Comparison of ENCODE assay signal across 8 cellular contexts in genomic region chr4:110005461-110006056, GRCh38.
DNase-seq lines count a peak whose midpoint lies in the region; ATAC-seq and TF ChIP-seq lines count a peak whose summit lies in the region.

No MANE protein-coding gene starts in this region.

- TF ChIP-seq CTCF in RWPE1 (conservative IDR thresholded peaks at IDR 0.05; ENCODE audit: low read depth) (peak; percentile 82), epithelial cell of esophagus (IDR thresholded peaks at IDR 0.05; ENCODE audit: insufficient read depth, low read depth, low read length, missing control alignments) (peak; percentile 67)

- no peaks in the 10 kb centered on the region for H3K4me1 ChIP-seq in effector memory CD4-positive, alpha-beta T cell (ENCODE audit: control insufficient read depth, insufficient read depth, low read length, poor library complexity, severe bottlenecking)

- DNase-seq in SIG-M5 treated with dmso at 0.1 percent for 504 hours (lab: John Stamatoyannopoulos, UW; ENCODE audit: unreplicated experiment) (peak; percentile 59), SIG-M5 (lab: John Stamatoyannopoulos, UW) (no peak), RWPE1 (ENCODE audit: low spot score) (peak; percentile 74), epithelial cell of esophagus (ENCODE audit: low read depth) (peak; percentile 85)
- DNase-seq in Jurkat, Clone E6-1 (ENCODE audit: low read depth, low spot score): peak; percentile 49
- peak; percentile 69 for DNase-seq in natural killer cell treated with Interleukin-12 subunit alpha and Interleukin-12 subunit beta and Interleukin-15 and Interleukin-18, amount 100 ng/mL, for 72 hours (ENCODE audit: low spot score)
- DNase-seq in effector memory CD4-positive, alpha-beta T cell: no peak

- H3K4me3 ChIP-seq in Jurkat, Clone E6-1 (ENCODE audit: low read length): no peak overlapping the region
- no peak overlapping the region for H3K4me3 ChIP-seq in epithelial cell of esophagus (ENCODE audit: low read length)
- H3K4me3 ChIP-seq in effector memory CD4-positive, alpha-beta T cell (ENCODE audit: insufficient read depth, low read depth, low read length, poor library complexity, severe bottlenecking): no peak overlapping the region

- no peaks in the 10 kb centered on the region for H3K27me3 Mint-ChIP-seq in natural killer cell treated with Interleukin-12 subunit alpha and Interleukin-12 subunit beta and Interleukin-15 and Interleukin-18, amount 100 ng/mL, for 72 hours

- H3K4me3 Mint-ChIP-seq in natural killer cell treated with Interleukin-12 subunit alpha and Interleukin-12 subunit beta and Interleukin-15 and Interleukin-18, amount 100 ng/mL, for 72 hours: no peak overlapping the region

- no peaks in the 10 kb centered on the region for H3K36me3 Mint-ChIP-seq in natural killer cell treated with Interleukin-12 subunit alpha and Interleukin-12 subunit beta and Interleukin-15 and Interleukin-18, amount 100 ng/mL, for 72 hours

- ATAC-seq in GM21423 (IDR thresholded peaks at IDR 0.05; ENCODE audit: unreplicated experiment): peak; percentile 72
- peak in 1 of 2 donors; percentile 64 for ATAC-seq in natural killer cell treated with Interleukin-12 subunit alpha and Interleukin-12 subunit beta and Interleukin-15 and Interleukin-18, amount 100 ng/mL, for 72 hours

- no peaks in the 10 kb centered on the region for H3K9me3 ChIP-seq in effector memory CD4-positive, alpha-beta T cell (ENCODE audit: control insufficient read depth, low read length)

- POLR2A ChIA-PET in RWPE1 (lab: Yijun Ruan, JAX; ENCODE audit: low non-redundant PET): no interaction called here

- no peak overlapping the region for H3K27ac ChIP-seq in RWPE1
- H3K27ac ChIP-seq in effector memory CD4-positive, alpha-beta T cell (ENCODE audit: insufficient read depth, low read length, poor library complexity, severe bottlenecking): no peak overlapping the region

- peaks cover 5 to 6% of the 10 kb centered on the region in 2 donors for H3K4me1 Mint-ChIP-seq in natural killer cell treated with Interleukin-12 subunit alpha and Interleukin-12 subunit beta and Interleukin-15 and Interleukin-18, amount 100 ng/mL, for 72 hours (ENCODE audit: low read depth in 2 of 2)

- no peak overlapping the region for H3K27ac Mint-ChIP-seq in natural killer cell treated with Interleukin-12 subunit alpha and Interleukin-12 subunit beta and Interleukin-15 and Interleukin-18, amount 100 ng/mL, for 72 hours

- no peaks in the 10 kb centered on the region for H3K27me3 ChIP-seq in effector memory CD4-positive, alpha-beta T cell (replicated peaks; ENCODE audit: control insufficient read depth, insufficient read depth, low read length, poor library complexity, severe bottlenecking)

- no peaks in the 10 kb centered on the region for H3K9me3 Mint-ChIP-seq in natural killer cell treated with Interleukin-12 subunit alpha and Interleukin-12 subunit beta and Interleukin-15 and Interleukin-18, amount 100 ng/mL, for 72 hours

- CTCF ChIA-PET in RWPE1 (lab: Yijun Ruan, JAX): interaction anchor here (0.6 to 1.1 kb wide), 9 partner anchors 11 to 1996 kb away, joined by 3 to 5 read pairs (median 3); no protein-coding TSS in a partner anchor

- no peaks in the 10 kb centered on the region for H3K36me3 ChIP-seq in effector memory CD4-positive, alpha-beta T cell (ENCODE audit: control insufficient read depth, insufficient read depth, low read length)

Comparison
In these comparisons a context has a peak if more than half of its experiments do, and no peak if none do; other contexts are left out.
1. DNase-seq: peak in SIG-M5 treated with dmso at 0.1 percent for 504 hours (single experiment), Jurkat, Clone E6-1 (single experiment), RWPE1 (single experiment), epithelial cell of esophagus (single experiment) and natural killer cell treated with Interleukin-12 subunit alpha and Interleukin-12 subunit beta and Interleukin-15 and Interleukin-18, amount 100 ng/mL, for 72 hours (single experiment); none in SIG-M5 (single experiment) and effector memory CD4-positive, alpha-beta T cell (0 of 3).